ENCODE assay signal across 20 cellular contexts in the genomic region with DNA sequence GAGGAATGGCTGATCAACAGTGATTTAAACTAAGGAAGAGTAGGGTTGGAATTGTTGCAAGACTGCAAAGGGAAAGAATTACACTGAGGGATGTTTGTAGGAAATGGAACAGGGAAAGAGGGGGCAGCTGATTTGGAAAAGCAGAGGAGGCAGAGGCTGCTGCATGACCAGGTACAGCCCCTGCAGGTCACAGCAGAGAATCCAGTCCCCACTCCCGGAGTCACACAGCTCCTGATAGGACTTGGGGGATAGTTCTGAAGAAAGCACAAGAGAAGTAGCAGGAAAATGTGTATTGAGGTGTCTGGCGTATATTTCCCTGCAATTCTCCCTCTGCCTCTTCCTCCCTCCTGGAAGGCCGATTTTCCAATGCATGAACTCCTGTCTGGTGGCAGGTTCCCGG.
"Had no signal": no experiment of that assay in that cellular context is flagged by ENCODE, and none has a peak within 500 bp of the region (broad histone marks: within the 10 kb centered on the region; RNA-seq: fewer than 3 reads in every experiment).

No MANE protein-coding gene starts in this region.

- DNase-seq: activated CD4-positive, alpha-beta memory T cell treated with anti-CD3 and anti-CD28 coated beads, Interleukin-2, amount 10 ng/mL, durations not matched to agents 7 days and 5 days; activated CD4-positive, alpha-beta T cell treated with anti-CD3 and anti-CD28 coated beads for 48 hours; activated CD4-positive, CD25-positive, alpha-beta regulatory T cell; activated CD8-positive, alpha-beta memory T cell treated with anti-CD3 and anti-CD28 coated beads, Interleukin-2, amount 10 ng/mL, durations not matched to agents 7 days and 5 days; activated naive CD8-positive, alpha-beta T cell treated with anti-CD3 and anti-CD28 coated beads for 36 hours; amniotic stem cell; body of pancreas; colonic mucosa; immature natural killer cell; natural killer cell; occipital lobe; retina; spleen; stimulated activated naive CD4-positive, alpha-beta T cell treated with Interleukin-2 at 50 U/mL for 16 hours had no signal

- H3K9me3 ChIP-seq: body of pancreas, colonic mucosa, spleen, tibial nerve had no signal

- ATAC-seq: activated CD8-positive, alpha-beta memory T cell treated with anti-CD3 and anti-CD28 coated beads, Interleukin-2, amount 10 ng/mL, durations not matched to agents 7 days and 5 days; body of pancreas; natural killer cell had no signal

- H3K27me3 Mint-ChIP-seq: activated CD4-positive, alpha-beta memory T cell treated with anti-CD3 and anti-CD28 coated beads, Interleukin-2, amount 10 ng/mL, durations not matched to agents 7 days and 5 days; activated CD8-positive, alpha-beta memory T cell treated with anti-CD3 and anti-CD28 coated beads, Interleukin-2, amount 10 ng/mL, durations not matched to agents 7 days and 5 days had no signal

- H3K4me3 ChIP-seq: body of pancreas, colonic mucosa, spleen, tibial nerve had no signal

- FAIRE-seq: frontal cortex, TTC549, urothelium cell line had no signal

- H3K4me1 Mint-ChIP-seq: activated CD4-positive, alpha-beta memory T cell treated with anti-CD3 and anti-CD28 coated beads, Interleukin-2, amount 10 ng/mL, durations not matched to agents 7 days and 5 days; activated CD8-positive, alpha-beta memory T cell treated with anti-CD3 and anti-CD28 coated beads, Interleukin-2, amount 10 ng/mL, durations not matched to agents 7 days and 5 days; activated naive CD8-positive, alpha-beta T cell treated with anti-CD3 and anti-CD28 coated beads for 36 hours; central memory CD8-positive, alpha-beta T cell; immature natural killer cell; natural killer cell had no signal

- H3K27ac ChIP-seq: body of pancreas, colonic mucosa, spleen, tibial nerve had no signal

- H3K27ac Mint-ChIP-seq: activated CD4-positive, alpha-beta memory T cell treated with anti-CD3 and anti-CD28 coated beads, Interleukin-2, amount 10 ng/mL, durations not matched to agents 7 days and 5 days; activated CD8-positive, alpha-beta memory T cell treated with anti-CD3 and anti-CD28 coated beads, Interleukin-2, amount 10 ng/mL, durations not matched to agents 7 days and 5 days; activated naive CD8-positive, alpha-beta T cell treated with anti-CD3 and anti-CD28 coated beads for 36 hours; immature natural killer cell; natural killer cell; T-helper 2 cell treated with Interferon-gamma antibody and Interleukin-4, amounts not matched to agents 5 μg/mL and 100 μg/mL, for 36 hours had no signal

- H3K27me3 ChIP-seq: body of pancreas, colonic mucosa, spleen, tibial nerve had no signal

- H3K4me3 Mint-ChIP-seq: activated CD4-positive, alpha-beta memory T cell treated with anti-CD3 and anti-CD28 coated beads, Interleukin-2, amount 10 ng/mL, durations not matched to agents 7 days and 5 days; activated CD8-positive, alpha-beta memory T cell treated with anti-CD3 and anti-CD28 coated beads, Interleukin-2, amount 10 ng/mL, durations not matched to agents 7 days and 5 days; activated naive CD8-positive, alpha-beta T cell treated with anti-CD3 and anti-CD28 coated beads for 36 hours; central memory CD8-positive, alpha-beta T cell; immature natural killer cell; natural killer cell; T-helper 2 cell treated with Interferon-gamma antibody and Interleukin-4, amounts not matched to agents 5 μg/mL and 100 μg/mL, for 36 hours had no signal

- H3K36me3 ChIP-seq: colonic mucosa, spleen, tibial nerve had no signal

- H3K4me1 ChIP-seq: colonic mucosa, spleen, tibial nerve had no signal

- H3K9me3 Mint-ChIP-seq: activated CD4-positive, alpha-beta memory T cell treated with anti-CD3 and anti-CD28 coated beads, Interleukin-2, amount 10 ng/mL, durations not matched to agents 7 days and 5 days; activated naive CD8-positive, alpha-beta T cell treated with anti-CD3 and anti-CD28 coated beads for 36 hours; immature natural killer cell; T-helper 2 cell treated with Interferon-gamma antibody and Interleukin-4, amounts not matched to agents 5 μg/mL and 100 μg/mL, for 36 hours had no signal

- H3K36me3 Mint-ChIP-seq: activated CD8-positive, alpha-beta memory T cell treated with anti-CD3 and anti-CD28 coated beads, Interleukin-2, amount 10 ng/mL, durations not matched to agents 7 days and 5 days; activated naive CD8-positive, alpha-beta T cell treated with anti-CD3 and anti-CD28 coated beads for 36 hours; immature natural killer cell; natural killer cell had no signal
